Comparison of ENCODE assay signal across 18 cellular contexts in the genomic region with DNA sequence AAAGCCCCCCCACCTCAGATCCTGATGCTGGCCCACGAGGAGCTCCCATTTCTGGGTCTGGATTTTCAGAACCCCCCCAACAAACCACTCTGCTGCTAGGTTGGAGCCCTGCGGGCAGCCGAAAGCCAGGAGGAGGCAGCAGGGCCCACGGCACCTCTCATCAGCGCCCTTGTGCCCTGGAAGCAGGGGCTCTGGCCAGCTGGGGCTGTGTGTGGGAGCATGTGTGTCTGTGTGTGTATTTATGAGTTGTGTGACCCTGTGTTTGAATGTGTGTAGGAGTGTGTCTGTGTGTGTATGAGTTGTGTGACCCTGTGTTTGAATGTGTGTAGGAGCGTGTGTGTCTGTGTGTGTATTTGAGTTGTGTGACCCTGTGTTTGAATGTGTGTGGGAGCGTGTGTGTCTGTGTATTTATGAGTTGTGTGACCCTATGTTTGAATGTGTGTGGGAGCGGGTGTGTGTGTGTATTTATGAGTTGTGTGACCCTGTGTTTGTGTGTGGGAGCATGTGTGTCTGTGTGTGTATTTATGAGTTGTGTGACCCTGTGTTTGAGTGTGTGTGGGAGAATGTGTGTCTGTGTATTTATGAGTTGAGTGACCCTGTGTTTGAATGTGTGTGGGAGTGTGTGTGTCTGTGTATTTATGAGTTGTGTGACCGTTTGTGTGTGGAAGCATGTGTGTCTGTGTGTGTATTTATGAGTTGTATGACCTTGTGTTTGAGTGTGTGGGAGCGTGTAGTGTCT. TPM values are rescaled to one million over a fixed set of nuclear protein-coding genes. Genes with fewer than 3 reads are reported as not detected.
DNase-seq lines count a peak whose midpoint lies in the region; ATAC-seq and FAIRE-seq lines count a peak whose summit lies in the region.
"Had no signal": no experiment of that assay in that cellular context is flagged by ENCODE, and none has a peak within 500 bp of the region (broad histone marks: within the 10 kb centered on the region; RNA-seq: fewer than 3 reads in every experiment).

No MANE protein-coding gene starts in this region.

- H3K4me1 Mint-ChIP-seq in activated naive CD4-positive, alpha-beta T cell treated with anti-CD3 and anti-CD28 coated beads, Interleukin-2, amount 50 U/mL, for 24 hours = peaks cover 17% of the 10 kb centered on the region
- peaks cover 11% of the 10 kb centered on the region for H3K4me1 Mint-ChIP-seq in activated naive CD8-positive, alpha-beta T cell treated with anti-CD3 and anti-CD28 coated beads for 36 hours
- peaks cover 19 to 31% (median 22%) of the 10 kb centered on the region in 3 donors for H3K4me1 Mint-ChIP-seq in naive B cell

- H3K36me3 Mint-ChIP-seq in activated naive CD4-positive, alpha-beta T cell treated with anti-CD3 and anti-CD28 coated beads, Interleukin-2, amount 50 U/mL, for 24 hours = no peaks in the 10 kb centered on the region
- no peaks in the 10 kb centered on the region for H3K36me3 Mint-ChIP-seq in activated naive CD8-positive, alpha-beta T cell treated with anti-CD3 and anti-CD28 coated beads for 36 hours
- H3K36me3 Mint-ChIP-seq in naive B cell = no peaks in the 10 kb centered on the region

- peak; percentile 97 for FAIRE-seq in urothelium cell line (lab: Jason Lieb, UNC)
- FAIRE-seq: A549 had no signal

- no peak for ATAC-seq in naive B cell (ENCODE audit: low read depth in 2 of 2)
- ATAC-seq in GM18907 (IDR thresholded peaks at IDR 0.05; ENCODE audit: unreplicated experiment) = no peak

- peak overlapping the region; percentile 5 for H3K27ac Mint-ChIP-seq in activated naive CD4-positive, alpha-beta T cell treated with anti-CD3 and anti-CD28 coated beads, Interleukin-2, amount 50 U/mL, for 24 hours
- H3K27ac Mint-ChIP-seq in activated naive CD8-positive, alpha-beta T cell treated with anti-CD3 and anti-CD28 coated beads for 36 hours = peak overlapping the region; percentile 2
- peak overlapping the region in 4 of 6 donors; percentile 2 to 94 (median 89) for H3K27ac Mint-ChIP-seq in naive B cell
- H3K27ac Mint-ChIP-seq: activated CD8-positive, alpha-beta T cell treated with anti-CD3 and anti-CD28 coated beads for 36 hours had no signal

- no peak for DNase-seq in activated naive CD4-positive, alpha-beta T cell treated with Interleukin-2 at 50 U/mL for 16 hours
- no peak for DNase-seq in activated naive CD8-positive, alpha-beta T cell treated with anti-CD3 and anti-CD28 coated beads for 36 hours
- no peak for DNase-seq in naive B cell
- DNase-seq in urothelium cell line (ENCODE audit: low spot score) = no peak
- DNase-seq in NOMO-1 treated with dmso at 0.1 percent for 144 hours (lab: John Stamatoyannopoulos, UW; ENCODE audit: unreplicated experiment) = no peak
- no peak for DNase-seq in glomerular visceral epithelial cell (ENCODE audit: extremely low spot score)

- H3K4me3 Mint-ChIP-seq in activated naive CD4-positive, alpha-beta T cell treated with anti-CD3 and anti-CD28 coated beads, Interleukin-2, amount 50 U/mL, for 24 hours = peak overlapping the region; percentile 2
- H3K4me3 Mint-ChIP-seq in activated naive CD8-positive, alpha-beta T cell treated with anti-CD3 and anti-CD28 coated beads for 36 hours = no peak overlapping the region
- H3K4me3 Mint-ChIP-seq in naive B cell = peak overlapping the region in 6 of 8 donors; percentile 20 to 82 (median 76)
- H3K4me3 Mint-ChIP-seq: activated CD8-positive, alpha-beta T cell treated with anti-CD3 and anti-CD28 coated beads for 36 hours had no signal

- no peaks in the 10 kb centered on the region for H3K9me3 Mint-ChIP-seq in activated naive CD4-positive, alpha-beta T cell treated with anti-CD3 and anti-CD28 coated beads, Interleukin-2, amount 50 U/mL, for 24 hours
- H3K9me3 Mint-ChIP-seq in activated naive CD8-positive, alpha-beta T cell treated with anti-CD3 and anti-CD28 coated beads for 36 hours = no peaks in the 10 kb centered on the region
- H3K9me3 Mint-ChIP-seq in naive B cell = no peaks in the 10 kb centered on the region
- H3K9me3 Mint-ChIP-seq: activated CD8-positive, alpha-beta T cell treated with anti-CD3 and anti-CD28 coated beads for 36 hours; effector memory CD8-positive, alpha-beta T cell; T-helper 1 cell treated with Interleukin-12 subunit alpha and Interleukin-12 subunit beta and Interleukin-4 antibody, amounts not matched to agents 30 μg/mL and 1 μg/mL, for 36 hours had no signal

- peaks cover 14% of the 10 kb centered on the region for H3K27me3 Mint-ChIP-seq in activated naive CD4-positive, alpha-beta T cell treated with anti-CD3 and anti-CD28 coated beads, Interleukin-2, amount 50 U/mL, for 24 hours
- H3K27me3 Mint-ChIP-seq in activated naive CD8-positive, alpha-beta T cell treated with anti-CD3 and anti-CD28 coated beads for 36 hours = peaks cover 45% of the 10 kb centered on the region
- H3K27me3 Mint-ChIP-seq in naive B cell = peaks cover 20 to 50% (median 44%) of the 10 kb centered on the region in 3 donors

RNA-seq across cellular contexts. Expression of a gene that starts 18.9 kb away (rescaled TPM):
- total RNA-seq in activated naive CD8-positive, alpha-beta T cell treated with anti-CD3 and anti-CD28 coated beads for 36 hours = 10 to 100 TPM; 49.7 to 52.1 TPM
- polyA plus RNA-seq in naive B cell (ENCODE audit: low read depth in 6 of 6) = 1 to 10 TPM; 3.1 to 10.0 (median 5.1) TPM

RNA-seq across cellular contexts. Expression of a gene that starts 33.4 kb away (rescaled TPM):
- total RNA-seq in activated naive CD8-positive, alpha-beta T cell treated with anti-CD3 and anti-CD28 coated beads for 36 hours = 10 to 100 TPM; 47.6 to 48.5 TPM
- polyA plus RNA-seq in naive B cell (ENCODE audit: low read depth in 6 of 6) = 10 to 100 TPM; 15.7 to 19.7 (median 17.8) TPM

RNA-seq across cellular contexts. Expression of a gene that starts 35.4 kb away (rescaled TPM):
- not detected for total RNA-seq in activated naive CD8-positive, alpha-beta T cell treated with anti-CD3 and anti-CD28 coated beads for 36 hours
- not detected for polyA plus RNA-seq in naive B cell (ENCODE audit: low read depth in 6 of 6)
- total RNA-seq: activated CD8-positive, alpha-beta T cell treated with anti-CD3 and anti-CD28 coated beads for 36 hours; esophagus squamous epithelium; gastroesophageal sphincter; PC-9; renal cortical epithelial cell; spleen; uterus had no signal
- polyA plus RNA-seq: A549, spleen had no signal

RNA-seq across cellular contexts. Expression of a gene that starts 45.1 kb away (rescaled TPM):
- 10 to 100 TPM; 46.3 to 47.2 TPM for total RNA-seq in activated naive CD8-positive, alpha-beta T cell treated with anti-CD3 and anti-CD28 coated beads for 36 hours
- 10 to 100 TPM; 24.3 to 39.9 (median 28.3) TPM for polyA plus RNA-seq in naive B cell (ENCODE audit: low read depth in 6 of 6)

Comparison
In these comparisons a context has a peak if more than half of its experiments do, and no peak if none do; other contexts are left out.
1. H3K27ac Mint-ChIP-seq: peak in every context shown above with its lines; median percentile 89 in naive B cell; 5 in activated naive CD4-positive, alpha-beta T cell treated with anti-CD3 and anti-CD28 coated beads, Interleukin-2, amount 50 U/mL, for 24 hours; 2 in activated naive CD8-positive, alpha-beta T cell treated with anti-CD3 and anti-CD28 coated beads for 36 hours.